In genomic region chr2:75640621-75641121, GRCh38 we compare ENCODE assay signal across 8 cellular contexts. TPM values are rescaled to one million over a fixed set of nuclear protein-coding genes. Genes with fewer than 3 reads are reported as not detected.
DNase-seq lines count a peak whose midpoint lies in the region; ATAC-seq and TF ChIP-seq lines count a peak whose summit lies in the region.

No MANE protein-coding gene starts in this region.

- H3K27ac ChIP-seq in C4-2B, result no peak overlapping the region

- peak overlapping the region in 2 of 8 donors; percentile 16 to 46 for H3K4me3 Mint-ChIP-seq in naive B cell

- TF ChIP-seq CTCF in C4-2B (conservative IDR thresholded peaks at IDR 0.05), result peak; percentile 98

- peaks cover 11 to 32% (median 31%) of the 10 kb centered on the region in 3 donors for H3K27me3 Mint-ChIP-seq in naive B cell

- H3K9me3 Mint-ChIP-seq in naive B cell, result no peaks in the 10 kb centered on the region

- peak; percentile 42 for DNase-seq in NCI-H510A treated with DMSO at 0.1 percent for 48 hours (lab: John Stamatoyannopoulos, UW)
- peak; percentile 2 to 29 for DNase-seq in activated CD8-positive, alpha-beta memory T cell treated with anti-CD3 and anti-CD28 coated beads for 1 hour (ENCODE audit: extremely low read depth in 1 of 2, low read depth in 1 of 2)
- peak; percentile 70 for DNase-seq in epidermal melanocyte (ENCODE audit: insufficient read length, low spot score)
- DNase-seq in naive B cell, result peak; percentile 26
- DNase-seq in stimulated activated naive CD4-positive, alpha-beta T cell (lab: John Stamatoyannopoulos, UW), result peak in 4 of 6 experiments; percentile 16 to 32 (median 25)

- peak; percentile 85 for ATAC-seq in GM18873 (IDR thresholded peaks at IDR 0.05; ENCODE audit: low FRiP score, unreplicated experiment)
- ATAC-seq in HG03095 (IDR thresholded peaks at IDR 0.05; ENCODE audit: unreplicated experiment), result peak; percentile 98
- ATAC-seq in naive B cell (ENCODE audit: low read depth in 2 of 2), result peak; percentile 84

- no peaks in the 10 kb centered on the region for H3K4me1 Mint-ChIP-seq in naive B cell

- H3K27ac Mint-ChIP-seq in naive B cell, result no peak overlapping the region

- no peaks in the 10 kb centered on the region for H3K36me3 Mint-ChIP-seq in naive B cell

RNA-seq across cellular contexts. Expression of gene MRPL19, which starts 5.9 kb away (rescaled TPM):
- polyA plus RNA-seq in naive B cell (ENCODE audit: low read depth in 6 of 6), result 10 to 100 TPM; 17.3 to 46.9 (median 34.3) TPM

Comparison
In these comparisons a context has a peak if more than half of its experiments do, and no peak if none do; other contexts are left out.
1. DNase-seq: peak in every context shown above with its lines; median percentile 70 in epidermal melanocyte; 42 in NCI-H510A treated with DMSO at 0.1 percent for 48 hours; 26 in naive B cell; 25 in stimulated activated naive CD4-positive, alpha-beta T cell; 16 in activated CD8-positive, alpha-beta memory T cell treated with anti-CD3 and anti-CD28 coated beads for 1 hour.